ENCODE assay signal across 28 cellular contexts in genomic region chr4:139715721-139716391, GRCh38. TPM values are rescaled to one million over a fixed set of nuclear protein-coding genes. Genes with fewer than 3 reads are reported as not detected.
DNase-seq lines count a peak whose midpoint lies in the region; ATAC-seq, FAIRE-seq and TF ChIP-seq lines count a peak whose summit lies in the region.
"Had no signal": no experiment of that assay in that cellular context is flagged by ENCODE, and none has a peak within 500 bp of the region (broad histone marks: within the 10 kb centered on the region; RNA-seq: fewer than 3 reads in every experiment).

No MANE protein-coding gene starts in this region.

- H3K27ac ChIP-seq in endodermal cell (ENCODE audit: low read depth, low read length) (no peak overlapping the region), smooth muscle cell (ENCODE audit: low read depth) (peak overlapping the region; percentile 97)
- H3K27ac ChIP-seq: dorsolateral prefrontal cortex, neutrophil, prostate gland, SJSA1, stomach, tibial artery had no signal

- H3K4me2 ChIP-seq in smooth muscle cell, result peak overlapping the region; percentile 40

- no peak for ATAC-seq in stimulated activated effector memory CD8-positive, alpha-beta T cell treated with anti-CD3 and anti-CD28 coated beads, Interleukin-12 subunit alpha, Interleukin-12 subunit beta, amount 100 ng/mL, for 72 hours
- ATAC-seq in HG03432 (IDR thresholded peaks at IDR 0.05; ENCODE audit: unreplicated experiment), result no peak
- ATAC-seq: K562, Panc1, WTC11 had no signal

- no peaks in the 10 kb centered on the region for H3K9me3 Mint-ChIP-seq in endodermal cell
- H3K9me3 Mint-ChIP-seq in stimulated activated effector memory CD8-positive, alpha-beta T cell treated with anti-CD3 and anti-CD28 coated beads, Interleukin-12 subunit alpha, Interleukin-12 subunit beta, amount 100 ng/mL, for 72 hours, result no peaks in the 10 kb centered on the region
- H3K9me3 Mint-ChIP-seq: activated T-helper 1 cell treated with anti-CD3 and anti-CD28 coated beads, Interleukin-12 subunit alpha, Interleukin-12 subunit beta, Interleukin-2, Interleukin-4 antibody, amounts not matched to agents 30 ng/mL and 10 ng/mL and 1 ng/mL, durations not matched to agents 14 hours and 24 hours and 36 hours; central memory CD8-positive, alpha-beta T cell; WTC11 had no signal

- H3K27me3 Mint-ChIP-seq in endodermal cell (ENCODE audit: insufficient read depth), result no peaks in the 10 kb centered on the region

- no peaks in the 10 kb centered on the region for H3K79me2 ChIP-seq in smooth muscle cell (ENCODE audit: low read depth)

- H3K9ac ChIP-seq in endodermal cell (ENCODE audit: extremely low read depth, low read length, poor library complexity, severe bottlenecking) (no peak overlapping the region), smooth muscle cell (ENCODE audit: low read depth) (peak overlapping the region; percentile 91)

- H3K27me3 ChIP-seq in endodermal cell (ENCODE audit: control insufficient read depth, insufficient read depth, low read length, poor library complexity, severe bottlenecking) (no peaks in the 10 kb centered on the region), smooth muscle cell (ENCODE audit: low read depth) (no peaks in the 10 kb centered on the region)
- H3K27me3 ChIP-seq: dorsolateral prefrontal cortex, neutrophil, SJSA1, stomach, tibial artery had no signal

- FAIRE-seq in H54 (lab: Jason Lieb, UNC), result no peak
- FAIRE-seq: GM12892, K562 had no signal

- no peak overlapping the region for H3K4me3 Mint-ChIP-seq in endodermal cell
- H3K4me3 Mint-ChIP-seq in stimulated activated effector memory CD8-positive, alpha-beta T cell treated with anti-CD3 and anti-CD28 coated beads, Interleukin-12 subunit alpha, Interleukin-12 subunit beta, amount 100 ng/mL, for 72 hours, result no peak overlapping the region
- H3K4me3 Mint-ChIP-seq: activated T-helper 1 cell treated with anti-CD3 and anti-CD28 coated beads, Interleukin-12 subunit alpha, Interleukin-12 subunit beta, Interleukin-2, Interleukin-4 antibody, amounts not matched to agents 30 ng/mL and 10 ng/mL and 1 ng/mL, durations not matched to agents 14 hours and 24 hours and 36 hours; central memory CD8-positive, alpha-beta T cell; WTC11 had no signal

- H3K27ac Mint-ChIP-seq in endodermal cell, result peak overlapping the region; percentile 89
- H3K27ac Mint-ChIP-seq in stimulated activated effector memory CD8-positive, alpha-beta T cell treated with anti-CD3 and anti-CD28 coated beads, Interleukin-12 subunit alpha, Interleukin-12 subunit beta, amount 100 ng/mL, for 72 hours, result no peak overlapping the region
- H3K27ac Mint-ChIP-seq: activated T-helper 1 cell treated with anti-CD3 and anti-CD28 coated beads, Interleukin-12 subunit alpha, Interleukin-12 subunit beta, Interleukin-2, Interleukin-4 antibody, amounts not matched to agents 30 ng/mL and 10 ng/mL and 1 ng/mL, durations not matched to agents 14 hours and 24 hours and 36 hours; WTC11 had no signal

- TF ChIP-seq CTCF in endodermal cell (conservative IDR thresholded peaks at IDR 0.05) (no peak), smooth muscle cell (IDR thresholded peaks at IDR 0.05; ENCODE audit: borderline replicate concordance, insufficient read depth, poor library complexity, severe bottlenecking) (no peak)

- 84 to 91% methylated on average over 7 to 9 of the region's 9 CpGs for WGBS in endodermal cell (ENCODE audit: insufficient coverage in 1 of 2, insufficient read length in 1 of 2), 2 experiments
- WGBS in smooth muscle cell (ENCODE audit: low lambda C conversion rate), result 25% methylated on average over 9 of the region's 9 CpGs

- H4K20me1 ChIP-seq in smooth muscle cell (ENCODE audit: low read depth), result no peaks in the 10 kb centered on the region

- DNase-seq in amniotic epithelial cell (ENCODE audit: low read depth) (peak; percentile 35), endodermal cell (no peak), islet precursor cell (peak; percentile 62), smooth muscle cell (lab: John Stamatoyannopoulos, UW; ENCODE audit: unreplicated experiment) (no peak), H54 (ENCODE audit: insufficient read length, low spot score) (no peak)
- DNase-seq in stimulated activated effector memory CD8-positive, alpha-beta T cell treated with anti-CD3 and anti-CD28 coated beads, Interleukin-12 subunit alpha, Interleukin-12 subunit beta, amount 100 ng/mL, for 72 hours (ENCODE audit: low spot score in 2 of 2), result no peak
- DNase-seq: activated CD4-positive, alpha-beta T cell treated with anti-CD3 and anti-CD28 coated beads, Interleukin-2, amount 50 U/mL, for 1 hour; activated naive CD4-positive, alpha-beta T cell treated with anti-CD3 and anti-CD28 coated beads, Interleukin-2, amount 50 U/mL, for 16 hours; amygdala; DMS153; dorsolateral prefrontal cortex; H7; kidney glomerular epithelial cell; NCI-H1105 treated with DMSO at 0.1 percent for 48 hours; NCI-H2029 treated with DMSO at 0.1 percent for 48 hours; NCI-H69; stomach; tibial artery had no signal

- H3K36me3 ChIP-seq in endodermal cell (ENCODE audit: control insufficient read depth, insufficient read depth, low read length), result peaks cover 83% of the 10 kb centered on the region
- no peaks in the 10 kb centered on the region for H3K36me3 ChIP-seq in smooth muscle cell (ENCODE audit: low read depth)
- H3K36me3 ChIP-seq: SJSA1 had no signal

- no peak for TF ChIP-seq POLR2A in H54 (IDR thresholded peaks at IDR 0.05; ENCODE audit: low read depth, low read length)

- H3K9me3 ChIP-seq in endodermal cell (ENCODE audit: control insufficient read depth, low read length) (no peaks in the 10 kb centered on the region), smooth muscle cell (replicated peaks; ENCODE audit: low read depth) (no peaks in the 10 kb centered on the region)
- H3K9me3 ChIP-seq: neutrophil, prostate gland, SJSA1, stomach, tibial artery had no signal

- no peak overlapping the region for H2AFZ ChIP-seq in smooth muscle cell (ENCODE audit: low read depth)

- no peaks in the 10 kb centered on the region for H3F3A ChIP-seq in smooth muscle cell (ENCODE audit: low read depth)

- H3K4me3 ChIP-seq in endodermal cell (ENCODE audit: low read length) (no peak overlapping the region), smooth muscle cell (no peak overlapping the region)
- H3K4me3 ChIP-seq: dorsolateral prefrontal cortex, K562, prostate gland, SJSA1, stomach, tibial artery had no signal

- peaks cover 53% of the 10 kb centered on the region for H3K36me3 Mint-ChIP-seq in endodermal cell (ENCODE audit: low read depth)
- no peaks in the 10 kb centered on the region for H3K36me3 Mint-ChIP-seq in stimulated activated effector memory CD8-positive, alpha-beta T cell treated with anti-CD3 and anti-CD28 coated beads, Interleukin-12 subunit alpha, Interleukin-12 subunit beta, amount 100 ng/mL, for 72 hours

- peaks cover 63% of the 10 kb centered on the region for H3K4me1 Mint-ChIP-seq in endodermal cell
- peaks cover 5% of the 10 kb centered on the region for H3K4me1 Mint-ChIP-seq in stimulated activated effector memory CD8-positive, alpha-beta T cell treated with anti-CD3 and anti-CD28 coated beads, Interleukin-12 subunit alpha, Interleukin-12 subunit beta, amount 100 ng/mL, for 72 hours
- H3K4me1 Mint-ChIP-seq: central memory CD8-positive, alpha-beta T cell; WTC11 had no signal

- H3K4me1 ChIP-seq in endodermal cell (ENCODE audit: control insufficient read depth, insufficient read depth, low read length), result peaks cover 13% of the 10 kb centered on the region
- peaks cover 16% of the 10 kb centered on the region for H3K4me1 ChIP-seq in smooth muscle cell (ENCODE audit: low read depth)
- H3K4me1 ChIP-seq: prostate gland, SJSA1 had no signal

RNA-seq across cellular contexts. Expression of gene MGST2, which starts 50.2 kb away (rescaled TPM):
- 100 to 1,000 TPM; 188 to 215 TPM for total RNA-seq in endodermal cell
- polyA plus RNA-seq in endodermal cell (2013, experiment 1 of 2), result 53.2 TPM
- polyA plus RNA-seq in endodermal cell (2013, experiment 2 of 2), result 60.4 TPM
- total RNA-seq in smooth muscle cell, result 40.2 and 51.1 TPM in 2 replicates
- polyA plus RNA-seq in smooth muscle cell, result 27.8 and 34.0 TPM in 2 replicates

Comparison
In these comparisons a context has a peak if more than half of its experiments do, and no peak if none do; other contexts are left out.
1. DNase-seq: peak in amniotic epithelial cell (single experiment) and islet precursor cell (single experiment); none in endodermal cell (single experiment), smooth muscle cell (single experiment), stimulated activated effector memory CD8-positive, alpha-beta T cell treated with anti-CD3 and anti-CD28 coated beads, Interleukin-12 subunit alpha, Interleukin-12 subunit beta, amount 100 ng/mL, for 72 hours (0 of 2) and H54 (single experiment).